ENCODE assay signal across 14 cellular contexts in genomic region chr11:14443642-14444041, GRCh38. TPM values are rescaled to one million over a fixed set of nuclear protein-coding genes. Genes with fewer than 3 reads are reported as not detected.
DNase-seq lines count a peak whose midpoint lies in the region; ATAC-seq and TF ChIP-seq lines count a peak whose summit lies in the region.
"Had no signal": no experiment of that assay in that cellular context is flagged by ENCODE, and none has a peak within 500 bp of the region (broad histone marks: within the 10 kb centered on the region; RNA-seq: fewer than 3 reads in every experiment).

No MANE protein-coding gene starts in this region.

- H3K9me3 Mint-ChIP-seq in H9, result no peaks in the 10 kb centered on the region
- H3K9me3 Mint-ChIP-seq: activated naive CD4-positive, alpha-beta T cell treated with anti-CD3 and anti-CD28 coated beads for 36 hours; neural crest cell had no signal

- H3K36me3 ChIP-seq in A673 (ENCODE audit: insufficient read depth, low read length, poor library complexity, severe bottlenecking), result no peaks in the 10 kb centered on the region

- WGBS in H9 (ENCODE audit: extremely low coverage, insufficient read length, low lambda C conversion rate), result no CpG with 5 or more reads among the region's 1 CpG

- H3K9ac ChIP-seq in H9 (ENCODE audit: extremely low read depth, insufficient read length, low read length), result no peak overlapping the region

- intact Hi-C loops in A673 (cut with micrococcal nuclease; ENCODE audit: unreplicated experiment), result no loop called here

- POLR2A ChIA-PET in A673 (lab: Charles Lee; ENCODE audit: low non-redundant PET), result no interaction called here

- no peak overlapping the region for H2AFZ ChIP-seq in H9 (ENCODE audit: low read length)

- no peak overlapping the region for H4K5ac ChIP-seq in H9 (ENCODE audit: insufficient read length, low read depth, low read length)

- H2BK15ac ChIP-seq in H9 (ENCODE audit: low read depth, low read length), result no peak overlapping the region

- no peak overlapping the region for H3K4me3 ChIP-seq in A673 (ENCODE audit: low read depth, low read length, poor library complexity, severe bottlenecking)
- H3K4me3 ChIP-seq in foreskin fibroblast (ENCODE audit: low read depth in 1 of 2, low read length in 2 of 2), result no peak overlapping the region

- no peak overlapping the region for H3K56ac ChIP-seq in H9 (ENCODE audit: insufficient read length, low read depth, low read length)

- peaks cover 3 to 5% of the 10 kb centered on the region in 2 experiments; a peak in 1 of 4 replicates for H3K4me1 Mint-ChIP-seq in H9
- H3K4me1 Mint-ChIP-seq: neural crest cell had no signal

- H3K4ac ChIP-seq in H9 (ENCODE audit: low read depth, low read length), result no peak overlapping the region

- H3K18ac ChIP-seq in H9 (ENCODE audit: insufficient read length, low read depth, low read length), result no peak overlapping the region

- H3K27me3 ChIP-seq in A673 (replicated peaks; ENCODE audit: insufficient read depth, low read depth, low read length, poor library complexity) (no peaks in the 10 kb centered on the region), H9 (ENCODE audit: insufficient read depth, low read length) (no peaks in the 10 kb centered on the region)

- TF ChIP-seq CTCF in A673 (conservative IDR thresholded peaks at IDR 0.05; ENCODE audit: low read depth, low read length) (no peak), H9 (conservative IDR thresholded peaks at IDR 0.05) (no peak), foreskin fibroblast (IDR thresholded peaks at IDR 0.05; ENCODE audit: low read depth, low read length) (no peak)

- no peaks in the 10 kb centered on the region for H3K27me3 Mint-ChIP-seq in H9 (ENCODE audit: low read depth)

- no peaks in the 10 kb centered on the region for H3K79me2 ChIP-seq in H9 (ENCODE audit: insufficient read depth, low read length)

- H2BK120ac ChIP-seq in H9 (ENCODE audit: low read depth, low read length, poor library complexity, severe bottlenecking), result no peak overlapping the region

- H2BK20ac ChIP-seq in H9 (ENCODE audit: low read depth, low read length, poor library complexity, severe bottlenecking), result no peak overlapping the region

- H4K8ac ChIP-seq in H9 (replicated peaks; ENCODE audit: insufficient read length, low read depth, low read length), result peak overlapping the region; percentile 53

- CTCF ChIA-PET in A673 (lab: Charles Lee), result no interaction called here

- H3K23ac ChIP-seq in H9 (ENCODE audit: insufficient read length, low read depth, low read length), result no peak overlapping the region

- no peak overlapping the region for H2BK5ac ChIP-seq in H9 (ENCODE audit: insufficient read length, low read length)

- BruUV-seq in A673 (replicated peaks; lab: Mats Ljungman, UMichigan), result no TSS peak

- no peak overlapping the region for H2BK12ac ChIP-seq in H9 (ENCODE audit: insufficient read length, low read depth, low read length)

- H4K20me1 ChIP-seq in H9 (ENCODE audit: control insufficient read depth, insufficient read depth, insufficient read length), result no peaks in the 10 kb centered on the region

- no peak overlapping the region for H3K4me2 ChIP-seq in H9 (ENCODE audit: insufficient read depth, insufficient read length, low read length)

- no peaks in the 10 kb centered on the region for H3K9me3 ChIP-seq in A673 (ENCODE audit: low read depth, low read length, poor library complexity, severe bottlenecking)
- H3K9me3 ChIP-seq in H9 (ENCODE audit: control insufficient read depth, low read depth, low read length), result no peaks in the 10 kb centered on the region

- H3K4me1 ChIP-seq in A673 (ENCODE audit: insufficient read depth, low read length, poor library complexity, severe bottlenecking), result peaks cover 6% of the 10 kb centered on the region
- no peaks in the 10 kb centered on the region for H3K4me1 ChIP-seq in H9 (ENCODE audit: insufficient read depth, low read length)

- no peak overlapping the region for H3K4me3 Mint-ChIP-seq in H9
- H3K4me3 Mint-ChIP-seq: activated naive CD4-positive, alpha-beta T cell treated with anti-CD3 and anti-CD28 coated beads for 36 hours; neural crest cell had no signal

- H3K36me3 Mint-ChIP-seq in H9 (ENCODE audit: insufficient read depth in 1 of 3, low read depth in 3 of 3), result no peaks in the 10 kb centered on the region

- H3K27ac Mint-ChIP-seq in H9, result no peak overlapping the region
- H3K27ac Mint-ChIP-seq: activated naive CD4-positive, alpha-beta T cell treated with anti-CD3 and anti-CD28 coated beads for 36 hours had no signal

- no peak for ATAC-seq in esophagus mucosa
- ATAC-seq in HG03039 (IDR thresholded peaks at IDR 0.05; ENCODE audit: unreplicated experiment), result no peak

- H3T11ph ChIP-seq in H9 (ENCODE audit: low read length), result no peak overlapping the region

- H3K14ac ChIP-seq in H9 (ENCODE audit: insufficient read depth, low read length), result no peak overlapping the region; the same call in 1 of the 2 replicates

- H2AK5ac ChIP-seq in H9 (ENCODE audit: insufficient read length, low read length), result no peak overlapping the region

- DNase-seq in A673 (ENCODE audit: low spot score) (peak; percentile 9), H9 (no peak), T1000 (lab: John Stamatoyannopoulos, UW) (peak; percentile 30), foreskin fibroblast (peak; percentile 67 to 84), NCI-H2171 (lab: John Stamatoyannopoulos, UW) (no peak)
- DNase-seq in stimulated activated CD4-positive, alpha-beta T cell treated with anti-CD3 and anti-CD28 coated beads, Interleukin-2, amount 100 ng/mL, for 48 hours, result no peak
- DNase-seq: activated naive CD4-positive, alpha-beta T cell treated with anti-CD3 and anti-CD28 coated beads for 36 hours; effector CD8-positive, alpha-beta T cell; NCI-H2081; Right ventricle myocardium superior had no signal

- H3K27ac ChIP-seq in A673 (ENCODE audit: low read depth, low read length, poor library complexity, severe bottlenecking) (no peak overlapping the region), H9 (ENCODE audit: insufficient read length, low read depth, low read length) (no peak overlapping the region)
- H3K27ac ChIP-seq: C4-2B had no signal

- H3K23me2 ChIP-seq in H9 (ENCODE audit: insufficient read length, low read depth, low read length, poor library complexity, severe bottlenecking), result no peaks in the 10 kb centered on the region

- no peak overlapping the region for H4K91ac ChIP-seq in H9 (ENCODE audit: insufficient read length, low read depth, low read length)

- H3K79me1 ChIP-seq in H9 (ENCODE audit: insufficient read depth, low read depth, low read length, poor library complexity, severe bottlenecking), result no peaks in the 10 kb centered on the region

RNA-seq across cellular contexts. Expression of gene COPB1, which starts 56.0 kb away (rescaled TPM):
- total RNA-seq in A673 (2021) (91.9 and 94.6 TPM in 2 replicates), H9 (2021) (71.6 and 73.1 TPM in 2 replicates), esophagus mucosa (59.8 TPM)

Comparison
In these comparisons a context has a peak if more than half of its experiments do, and no peak if none do; other contexts are left out.
1. DNase-seq: peak in A673 (single experiment), T1000 (single experiment) and foreskin fibroblast (2 of 2); none in H9 (single experiment), stimulated activated CD4-positive, alpha-beta T cell treated with anti-CD3 and anti-CD28 coated beads, Interleukin-2, amount 100 ng/mL, for 48 hours (0 of 2) and NCI-H2171 (single experiment).